In genomic region chr15:43133429-43134156, GRCh38 we compare ENCODE assay signal across 1 cellular context.
A peak's percentile ranks its signal among the peaks of the same experiment; 100 is the strongest.
TF ChIP-seq lines count a peak whose summit lies in the region.

Gene TMEM62 (plus strand): TSS chr15:43133586. CDS start chr15:43133803, 217 bp downstream.

TF ChIP-seq in HepG2, 621 proteins besides CTCF, POLR2A, EP300 and RAD21 (continued from another document and continues in another):
- TF ChIP-seq AKNA (CRISPR knock-in tag; IDR thresholded peaks at IDR 0.05; ENCODE audit: borderline replicate concordance) (0 out of 2 replicates have a peak, but pooled peaks have one; percentile 57), MYNN (CRISPR knock-in tag; IDR thresholded peaks at IDR 0.05; ENCODE audit: low read depth) (no peak), CHCHD3 (CRISPR knock-in tag; IDR thresholded peaks at IDR 0.05) (no peak), CHD2 (IDR thresholded peaks at IDR 0.05; ENCODE audit: low read depth, low read length) (no peak), REXO4 (CRISPR knock-in tag; IDR thresholded peaks at IDR 0.05; ENCODE audit: borderline replicate concordance) (no peak), E2F1 (CRISPR knock-in tag; IDR thresholded peaks at IDR 0.05) (peak; percentile 57; the same call in 1 of the 2 replicates), GPN1 (CRISPR knock-in tag; IDR thresholded peaks at IDR 0.05; ENCODE audit: borderline replicate concordance) (no peak), KMT2B (CRISPR knock-in tag; IDR thresholded peaks at IDR 0.05) (peak; percentile 75), ZSCAN20 (CRISPR knock-in tag; IDR thresholded peaks at IDR 0.05; ENCODE audit: borderline replicate concordance) (peak; percentile 74; the same call in 1 of the 2 replicates), CSRNP1 (CRISPR knock-in tag; IDR thresholded peaks at IDR 0.05) (no peak; the same call in 1 of the 2 replicates), ZBTB39 (CRISPR knock-in tag; IDR thresholded peaks at IDR 0.05) (no peak), KLF16 (CRISPR knock-in tag; IDR thresholded peaks at IDR 0.05) (peak in 1 of 2 experiments; percentile 50; a peak in 1 of 4 replicates), YEATS2 (CRISPR knock-in tag; IDR thresholded peaks at IDR 0.05; ENCODE audit: borderline replicate concordance) (peak; percentile 70), HES4 (CRISPR knock-in tag; IDR thresholded peaks at IDR 0.05; ENCODE audit: borderline replicate concordance) (peak; percentile 82), RNF219 (CRISPR knock-in tag; IDR thresholded peaks at IDR 0.05) (no peak), ZFP62 (CRISPR knock-in tag; IDR thresholded peaks at IDR 0.05) (no peak), DNMT3B (CRISPR knock-in tag; conservative IDR thresholded peaks at IDR 0.05) (no peak), PHF21A (CRISPR knock-in tag; IDR thresholded peaks at IDR 0.05) (peak; percentile 53; the same call in 1 of the 2 replicates), ZNF605 (CRISPR knock-in tag; IDR thresholded peaks at IDR 0.05) (peak; percentile 70; the same call in 1 of the 2 replicates), ZNF335 (CRISPR knock-in tag; IDR thresholded peaks at IDR 0.05) (no peak), SMAD9 (CRISPR knock-in tag; IDR thresholded peaks at IDR 0.05) (no peak), SUZ12 (IDR thresholded peaks at IDR 0.05; ENCODE audit: low read depth, low read length) (no peak), ISX (CRISPR knock-in tag; conservative IDR thresholded peaks at IDR 0.05) (no peak), SIX4 (CRISPR knock-in tag; IDR thresholded peaks at IDR 0.05) (peak; percentile 56; the same call in 1 of the 2 replicates), CCAR2 (optimal IDR thresholded peaks at IDR 0.05; ENCODE audit: low read depth, low read length) (no peak), ELF1 (CRISPR knock-in tag; IDR thresholded peaks at IDR 0.05) (peak; percentile 80), ZNF441 (CRISPR knock-in tag; IDR thresholded peaks at IDR 0.05; ENCODE audit: borderline replicate concordance) (no peak), ZNF547 (CRISPR knock-in tag; IDR thresholded peaks at IDR 0.05) (no peak), RBFOX2 (IDR thresholded peaks at IDR 0.05; ENCODE audit: low read depth, low read length) (peak; percentile 91), RBM22 (optimal IDR thresholded peaks at IDR 0.05; ENCODE audit: low read length) (no peak), DDIT3 (CRISPR knock-in tag; IDR thresholded peaks at IDR 0.05) (no peak), NAIF1 (CRISPR knock-in tag; IDR thresholded peaks at IDR 0.05; ENCODE audit: borderline replicate concordance) (no peak)
- TF ChIP-seq, protein P1, sequence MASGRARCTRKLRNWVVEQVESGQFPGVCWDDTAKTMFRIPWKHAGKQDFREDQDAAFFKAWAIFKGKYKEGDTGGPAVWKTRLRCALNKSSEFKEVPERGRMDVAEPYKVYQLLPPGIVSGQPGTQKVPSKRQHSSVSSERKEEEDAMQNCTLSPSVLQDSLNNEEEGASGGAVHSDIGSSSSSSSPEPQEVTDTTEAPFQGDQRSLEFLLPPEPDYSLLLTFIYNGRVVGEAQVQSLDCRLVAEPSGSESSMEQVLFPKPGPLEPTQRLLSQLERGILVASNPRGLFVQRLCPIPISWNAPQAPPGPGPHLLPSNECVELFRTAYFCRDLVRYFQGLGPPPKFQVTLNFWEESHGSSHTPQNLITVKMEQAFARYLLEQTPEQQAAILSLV (CRISPR knock-in tag; IDR thresholded peaks at IDR 0.05; ENCODE audit: borderline replicate concordance): 0 out of 2 replicates have a peak, but pooled peaks have one; percentile 42
- TF ChIP-seq, protein P2, sequence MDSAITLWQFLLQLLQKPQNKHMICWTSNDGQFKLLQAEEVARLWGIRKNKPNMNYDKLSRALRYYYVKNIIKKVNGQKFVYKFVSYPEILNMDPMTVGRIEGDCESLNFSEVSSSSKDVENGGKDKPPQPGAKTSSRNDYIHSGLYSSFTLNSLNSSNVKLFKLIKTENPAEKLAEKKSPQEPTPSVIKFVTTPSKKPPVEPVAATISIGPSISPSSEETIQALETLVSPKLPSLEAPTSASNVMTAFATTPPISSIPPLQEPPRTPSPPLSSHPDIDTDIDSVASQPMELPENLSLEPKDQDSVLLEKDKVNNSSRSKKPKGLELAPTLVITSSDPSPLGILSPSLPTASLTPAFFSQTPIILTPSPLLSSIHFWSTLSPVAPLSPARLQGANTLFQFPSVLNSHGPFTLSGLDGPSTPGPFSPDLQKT (CRISPR knock-in tag; IDR thresholded peaks at IDR 0.05; ENCODE audit: borderline replicate concordance): no peak
- TF ChIP-seq, protein P3, sequence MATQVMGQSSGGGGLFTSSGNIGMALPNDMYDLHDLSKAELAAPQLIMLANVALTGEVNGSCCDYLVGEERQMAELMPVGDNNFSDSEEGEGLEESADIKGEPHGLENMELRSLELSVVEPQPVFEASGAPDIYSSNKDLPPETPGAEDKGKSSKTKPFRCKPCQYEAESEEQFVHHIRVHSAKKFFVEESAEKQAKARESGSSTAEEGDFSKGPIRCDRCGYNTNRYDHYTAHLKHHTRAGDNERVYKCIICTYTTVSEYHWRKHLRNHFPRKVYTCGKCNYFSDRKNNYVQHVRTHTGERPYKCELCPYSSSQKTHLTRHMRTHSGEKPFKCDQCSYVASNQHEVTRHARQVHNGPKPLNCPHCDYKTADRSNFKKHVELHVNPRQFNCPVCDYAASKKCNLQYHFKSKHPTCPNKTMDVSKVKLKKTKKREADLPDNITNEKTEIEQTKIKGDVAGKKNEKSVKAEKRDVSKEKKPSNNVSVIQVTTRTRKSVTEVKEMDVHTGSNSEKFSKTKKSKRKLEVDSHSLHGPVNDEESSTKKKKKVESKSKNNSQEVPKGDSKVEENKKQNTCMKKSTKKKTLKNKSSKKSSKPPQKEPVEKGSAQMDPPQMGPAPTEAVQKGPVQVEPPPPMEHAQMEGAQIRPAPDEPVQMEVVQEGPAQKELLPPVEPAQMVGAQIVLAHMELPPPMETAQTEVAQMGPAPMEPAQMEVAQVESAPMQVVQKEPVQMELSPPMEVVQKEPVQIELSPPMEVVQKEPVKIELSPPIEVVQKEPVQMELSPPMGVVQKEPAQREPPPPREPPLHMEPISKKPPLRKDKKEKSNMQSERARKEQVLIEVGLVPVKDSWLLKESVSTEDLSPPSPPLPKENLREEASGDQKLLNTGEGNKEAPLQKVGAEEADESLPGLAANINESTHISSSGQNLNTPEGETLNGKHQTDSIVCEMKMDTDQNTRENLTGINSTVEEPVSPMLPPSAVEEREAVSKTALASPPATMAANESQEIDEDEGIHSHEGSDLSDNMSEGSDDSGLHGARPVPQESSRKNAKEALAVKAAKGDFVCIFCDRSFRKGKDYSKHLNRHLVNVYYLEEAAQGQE (IDR thresholded peaks at IDR 0.05; ENCODE audit: borderline replicate concordance in 1 of 2, low read depth in 1 of 2, low read length in 2 of 2): no peak
- TF ChIP-seq, protein P4, sequence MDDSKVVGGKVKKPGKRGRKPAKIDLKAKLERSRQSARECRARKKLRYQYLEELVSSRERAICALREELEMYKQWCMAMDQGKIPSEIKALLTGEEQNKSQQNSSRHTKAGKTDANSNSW (CRISPR knock-in tag; IDR thresholded peaks at IDR 0.05; ENCODE audit: borderline replicate concordance): no peak
- TF ChIP-seq, protein P5, sequence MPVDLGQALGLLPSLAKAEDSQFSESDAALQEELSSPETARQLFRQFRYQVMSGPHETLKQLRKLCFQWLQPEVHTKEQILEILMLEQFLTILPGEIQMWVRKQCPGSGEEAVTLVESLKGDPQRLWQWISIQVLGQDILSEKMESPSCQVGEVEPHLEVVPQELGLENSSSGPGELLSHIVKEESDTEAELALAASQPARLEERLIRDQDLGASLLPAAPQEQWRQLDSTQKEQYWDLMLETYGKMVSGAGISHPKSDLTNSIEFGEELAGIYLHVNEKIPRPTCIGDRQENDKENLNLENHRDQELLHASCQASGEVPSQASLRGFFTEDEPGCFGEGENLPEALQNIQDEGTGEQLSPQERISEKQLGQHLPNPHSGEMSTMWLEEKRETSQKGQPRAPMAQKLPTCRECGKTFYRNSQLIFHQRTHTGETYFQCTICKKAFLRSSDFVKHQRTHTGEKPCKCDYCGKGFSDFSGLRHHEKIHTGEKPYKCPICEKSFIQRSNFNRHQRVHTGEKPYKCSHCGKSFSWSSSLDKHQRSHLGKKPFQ (CRISPR knock-in tag; IDR thresholded peaks at IDR 0.05; ENCODE audit: insufficient replicate concordance): no peak
